27 cellular contexts compared by ENCODE assay signal in the genomic region with DNA sequence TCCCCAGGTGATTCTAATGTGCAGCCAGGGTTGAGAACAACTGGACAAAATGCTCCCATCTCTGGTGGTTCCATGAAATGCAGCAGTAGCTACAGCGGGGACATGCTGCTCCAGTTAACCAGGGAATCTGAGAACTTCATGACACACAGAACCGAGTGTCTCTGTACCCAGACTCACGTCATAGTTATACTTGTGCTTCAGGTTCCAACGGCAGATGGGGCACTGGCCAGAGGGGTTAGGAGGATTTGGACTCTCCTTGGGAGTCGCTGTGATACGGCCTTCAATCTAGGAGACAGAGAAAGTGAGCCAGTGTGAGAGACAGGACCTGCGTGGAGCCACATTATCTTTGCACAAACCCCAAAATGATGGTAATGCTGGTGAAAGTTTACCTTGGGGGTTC. TPM values are rescaled to one million over a fixed set of nuclear protein-coding genes. Genes with fewer than 3 reads are reported as not detected.
"Had no signal": no experiment of that assay in that cellular context is flagged by ENCODE, and none has a peak within 500 bp of the region (broad histone marks: within the 10 kb centered on the region; RNA-seq: fewer than 3 reads in every experiment).

No MANE protein-coding gene starts in this region.

- H3K4me1 ChIP-seq: neural progenitor cell had no signal

- H3K4me3 Mint-ChIP-seq: naive thymus-derived CD8-positive, alpha-beta T cell; nephron; neural progenitor cell; stimulated activated effector memory CD8-positive, alpha-beta T cell treated with anti-CD3 and anti-CD28 coated beads, Interleukin-12 subunit alpha, Interleukin-12 subunit beta, amount 100 ng/mL, for 72 hours; stimulated activated naive CD8-positive, alpha-beta T cell treated with anti-CD3 and anti-CD28 coated beads, Interleukin-15, Interleukin-2, amounts not matched to agents 100 ng/mL and 50 ng/mL, for 24 hours had no signal

- H3K9ac ChIP-seq: neural progenitor cell, parathyroid adenoma had no signal

- H3K27ac Mint-ChIP-seq: neural progenitor cell; progenitor cell of endocrine pancreas; stimulated activated naive CD8-positive, alpha-beta T cell treated with anti-CD3 and anti-CD28 coated beads, Interleukin-15, Interleukin-2, amounts not matched to agents 100 ng/mL and 50 ng/mL, for 24 hours had no signal

- H3K4me3 ChIP-seq: left ventricle myocardium inferior, lung, neural progenitor cell, spleen, suprapubic skin, thoracic aorta, tibial nerve, upper lobe of left lung, vagina had no signal

- H3K9me3 ChIP-seq: left ventricle myocardium inferior, neutrophil, spleen, suprapubic skin, thoracic aorta, tibial nerve, upper lobe of left lung, vagina had no signal

- H3K27me3 Mint-ChIP-seq: naive thymus-derived CD8-positive, alpha-beta T cell; progenitor cell of endocrine pancreas; stimulated activated naive CD8-positive, alpha-beta T cell treated with anti-CD3 and anti-CD28 coated beads, Interleukin-15, Interleukin-2, amounts not matched to agents 100 ng/mL and 50 ng/mL, for 24 hours had no signal

- H3K27ac ChIP-seq: left ventricle myocardium inferior, neural progenitor cell, neutrophil, parathyroid adenoma, spleen, suprapubic skin, thoracic aorta, tibial nerve, upper lobe of left lung, vagina had no signal

- H3K36me3 ChIP-seq: neural progenitor cell had no signal

- DNase-seq: head of caudate nucleus; hippocampal formation; left ventricle myocardium inferior; naive thymus-derived CD8-positive, alpha-beta T cell; occipital lobe; retina; right cardiac atrium; small intestine; spleen; stimulated activated CD4-positive, alpha-beta T cell treated with anti-CD3 and anti-CD28 coated beads, Interleukin-4, amount 100 ng/mL, for 24 hours; stimulated activated naive CD4-positive, alpha-beta T cell; upper lobe of left lung had no signal

- ATAC-seq: naive thymus-derived CD8-positive, alpha-beta T cell; right cardiac atrium; sciatic nerve; stimulated activated effector memory CD8-positive, alpha-beta T cell treated with anti-CD3 and anti-CD28 coated beads, Interleukin-12 subunit alpha, Interleukin-12 subunit beta, amount 100 ng/mL, for 72 hours had no signal

- H3K9me3 Mint-ChIP-seq: naive thymus-derived CD8-positive, alpha-beta T cell; nephron; neural progenitor cell; stimulated activated effector memory CD8-positive, alpha-beta T cell treated with anti-CD3 and anti-CD28 coated beads, Interleukin-12 subunit alpha, Interleukin-12 subunit beta, amount 100 ng/mL, for 72 hours; stimulated activated naive CD8-positive, alpha-beta T cell treated with anti-CD3 and anti-CD28 coated beads, Interleukin-15, Interleukin-2, amounts not matched to agents 100 ng/mL and 50 ng/mL, for 24 hours had no signal

- H3K27me3 ChIP-seq: neural progenitor cell, neutrophil, spleen, suprapubic skin, tibial nerve, upper lobe of left lung, vagina had no signal

RNA-seq across cellular contexts. Expression of a gene that starts 33.5 kb away (rescaled TPM):
- total RNA-seq: mesenteric fat pad; naive thymus-derived CD8-positive, alpha-beta T cell; thoracic aorta had no signal
- polyA plus RNA-seq: keratinocyte had no signal
